9 cellular contexts compared by ENCODE assay signal in the genomic region with DNA sequence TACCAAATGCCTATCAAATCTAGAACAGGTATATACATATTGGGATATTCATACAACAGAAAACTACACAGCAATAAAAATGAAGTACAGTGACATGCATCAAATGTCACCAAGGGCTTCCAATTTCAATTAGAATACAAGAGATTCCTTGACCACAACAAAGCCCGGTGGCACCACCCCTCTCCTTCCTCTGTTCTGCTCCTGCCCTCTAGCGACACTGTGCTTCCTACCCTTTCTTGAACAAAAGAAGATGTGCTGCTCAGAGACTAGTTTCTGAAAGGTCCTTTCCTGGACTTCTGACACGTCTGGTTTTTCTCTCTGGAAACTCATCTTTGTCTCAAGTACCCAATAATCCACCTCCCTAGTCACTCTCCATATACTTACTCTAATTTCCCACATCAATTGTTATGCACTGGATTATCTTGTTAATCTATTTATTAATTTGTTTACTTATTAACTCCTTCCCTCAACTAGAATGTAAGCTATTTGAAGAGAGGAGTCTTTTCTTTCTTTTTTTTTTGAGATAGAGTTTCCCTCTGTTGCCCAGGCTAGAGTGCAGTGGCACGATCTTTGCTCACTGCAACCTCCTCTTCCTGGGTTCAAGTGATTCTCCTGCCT.
DNase-seq lines count a peak whose midpoint lies in the region; ATAC-seq and TF ChIP-seq lines count a peak whose summit lies in the region.
"Had no signal": no experiment of that assay in that cellular context is flagged by ENCODE, and none has a peak within 500 bp of the region (broad histone marks: within the 10 kb centered on the region; RNA-seq: fewer than 3 reads in every experiment).

No MANE protein-coding gene starts in this region.

- H3K4me3 Mint-ChIP-seq in neural progenitor cell, result no peak overlapping the region

- H3F3A ChIP-seq in neural progenitor cell (ENCODE audit: low read depth), result no peaks in the 10 kb centered on the region

- no peaks in the 10 kb centered on the region for H3K79me2 ChIP-seq in DND-41 (ENCODE audit: insufficient read depth, low read length)
- no peaks in the 10 kb centered on the region for H3K79me2 ChIP-seq in neural progenitor cell (ENCODE audit: low read depth)

- H3K27me3 ChIP-seq in DND-41 (ENCODE audit: insufficient read depth, low read length, poor library complexity), result no peaks in the 10 kb centered on the region
- H3K27me3 ChIP-seq in neural progenitor cell, result no peaks in the 10 kb centered on the region
- H3K27me3 ChIP-seq: SJSA1 had no signal

- H3K4me1 ChIP-seq in DND-41 (ENCODE audit: insufficient read depth, low read length) (no peaks in the 10 kb centered on the region), neural progenitor cell (no peaks in the 10 kb centered on the region)
- H3K4me1 ChIP-seq: SJSA1 had no signal

- no peaks in the 10 kb centered on the region for H3K9me3 Mint-ChIP-seq in neural progenitor cell

- peaks cover 2% of the 10 kb centered on the region for H3K27me3 Mint-ChIP-seq in neural progenitor cell (ENCODE audit: insufficient read depth, low read depth)

- no peak overlapping the region for H3K27ac Mint-ChIP-seq in neural progenitor cell

- DNase-seq in DND-41, result peak; percentile 59
- DNase-seq in HUDEP-2 (lab: John Stamatoyannopoulos, UW; ENCODE audit: unreplicated experiment in 76 of 76), result peak in 53 of 76 experiments; percentile 1 to 64 (median 29)
- DNase-seq in SK-N-DZ (ENCODE audit: low spot score), result peak; percentile 43
- DNase-seq in epithelial cell of proximal tubule (ENCODE audit: low read depth), result peak; percentile 31
- peak; percentile 80 for DNase-seq in neural progenitor cell (ENCODE audit: low spot score)

- H4K20me1 ChIP-seq in DND-41 (ENCODE audit: insufficient read depth, low read length) (no peaks in the 10 kb centered on the region), neural progenitor cell (ENCODE audit: low read depth) (no peaks in the 10 kb centered on the region)

- H2AFZ ChIP-seq in DND-41 (ENCODE audit: low read depth, low read length) (no peak overlapping the region), neural progenitor cell (replicated peaks) (peak overlapping the region; percentile 82)

- TF ChIP-seq CTCF in DND-41 (IDR thresholded peaks at IDR 0.05; ENCODE audit: borderline replicate concordance, extremely low read depth, low read length, poor library complexity, severe bottlenecking), result peak; percentile 48
- TF ChIP-seq CTCF in epithelial cell of proximal tubule (conservative IDR thresholded peaks at IDR 0.05; ENCODE audit: low read depth, low read length), result peak; percentile 79
- TF ChIP-seq CTCF in neural progenitor cell (IDR thresholded peaks at IDR 0.05), result peak; percentile 67

- H3K27ac ChIP-seq in DND-41 (ENCODE audit: low read length) (no peak overlapping the region), neural progenitor cell (no peak overlapping the region)
- H3K27ac ChIP-seq: SJSA1 had no signal

- H3K36me3 ChIP-seq in DND-41 (ENCODE audit: insufficient read depth, low read length), result no peaks in the 10 kb centered on the region
- no peaks in the 10 kb centered on the region for H3K36me3 ChIP-seq in neural progenitor cell
- H3K36me3 ChIP-seq: SJSA1 had no signal

- ATAC-seq in DND-41 (ENCODE audit: insufficient read depth, low read depth) (peak; percentile 79), GM18907 (IDR thresholded peaks at IDR 0.05; ENCODE audit: unreplicated experiment) (no peak), GM21723 (IDR thresholded peaks at IDR 0.05; ENCODE audit: unreplicated experiment) (no peak), HG02938 (IDR thresholded peaks at IDR 0.05; ENCODE audit: unreplicated experiment) (no peak)

- H3K9ac ChIP-seq in DND-41 (ENCODE audit: low read depth, low read length), result no peak overlapping the region
- H3K9ac ChIP-seq in neural progenitor cell, result no peak overlapping the region

- no peaks in the 10 kb centered on the region for H3K4me1 Mint-ChIP-seq in neural progenitor cell

- H3K4me3 ChIP-seq in DND-41 (ENCODE audit: low read depth in 1 of 2, low read length in 2 of 2), result no peak overlapping the region
- H3K4me3 ChIP-seq in epithelial cell of proximal tubule (ENCODE audit: low read depth, low read length), result no peak overlapping the region
- H3K4me3 ChIP-seq in neural progenitor cell, result no peak overlapping the region
- H3K4me3 ChIP-seq: SJSA1 had no signal

- H3K4me2 ChIP-seq in DND-41 (ENCODE audit: insufficient read depth, low read length) (no peak overlapping the region), neural progenitor cell (no peak overlapping the region)

- no peaks in the 10 kb centered on the region for H3K9me3 ChIP-seq in DND-41 (ENCODE audit: insufficient read depth, low read length, severe bottlenecking)
- H3K9me3 ChIP-seq in neural progenitor cell (ENCODE audit: low read depth), result no peaks in the 10 kb centered on the region
- H3K9me3 ChIP-seq: SJSA1 had no signal

- H3K36me3 Mint-ChIP-seq in neural progenitor cell, result no peaks in the 10 kb centered on the region

Comparison
In these comparisons a context has a peak if more than half of its experiments do, and no peak if none do; other contexts are left out.
1. DNase-seq: peak in every context shown above with its lines; median percentile 80 in neural progenitor cell; 59 in DND-41; 43 in SK-N-DZ; 31 in epithelial cell of proximal tubule; 29 in HUDEP-2.